Comparison of ENCODE assay signal across 17 cellular contexts in genomic region chr14:29148221-29148620, GRCh38.
DNase-seq lines count a peak whose midpoint lies in the region; ATAC-seq and TF ChIP-seq lines count a peak whose summit lies in the region.
"Had no signal": no experiment of that assay in that cellular context is flagged by ENCODE, and none has a peak within 500 bp of the region (broad histone marks: within the 10 kb centered on the region; RNA-seq: fewer than 3 reads in every experiment).

No MANE protein-coding gene starts in this region.

- TF ChIP-seq CTCF in SU-DHL-6 (IDR thresholded peaks at IDR 0.05; ENCODE audit: insufficient read depth, low read length, poor library complexity, severe bottlenecking) (no peak), cardiac fibroblast (IDR thresholded peaks at IDR 0.05; ENCODE audit: low read depth, low read length) (no peak)

- H3K79me2 ChIP-seq in SU-DHL-6 (ENCODE audit: insufficient read depth, low read length): no peaks in the 10 kb centered on the region

- no peaks in the 10 kb centered on the region for H3K27me3 Mint-ChIP-seq in activated CD4-positive, alpha-beta T cell treated with anti-CD3 and anti-CD28 coated beads for 36 hours
- H3K27me3 Mint-ChIP-seq: CD4-positive, CD25-positive, alpha-beta regulatory T cell had no signal

- H3K27me3 ChIP-seq in SU-DHL-6 (ENCODE audit: low read length): no peaks in the 10 kb centered on the region

- no peaks in the 10 kb centered on the region for H4K20me1 ChIP-seq in SU-DHL-6 (ENCODE audit: low read depth, low read length)

- intact Hi-C loops in activated CD4-positive, alpha-beta T cell treated with anti-CD3 and anti-CD28 coated beads for 36 hours (cut with DNase I, micrococcal nuclease): no loop called here

- no peak overlapping the region for H3K4me3 ChIP-seq in SU-DHL-6 (ENCODE audit: insufficient read depth, low read length, poor library complexity, severe bottlenecking)
- H3K4me3 ChIP-seq in cardiac fibroblast (replicated peaks in 1 of 2; ENCODE audit: low read depth in 2 of 2, low read length in 2 of 2): no peak overlapping the region
- H3K4me3 ChIP-seq: GM23248 had no signal

- no peak overlapping the region for H3K4me3 Mint-ChIP-seq in activated CD4-positive, alpha-beta T cell treated with anti-CD3 and anti-CD28 coated beads for 36 hours
- H3K4me3 Mint-ChIP-seq: CD4-positive, CD25-positive, alpha-beta regulatory T cell; CD8-positive, alpha-beta T cell had no signal

- no peaks in the 10 kb centered on the region for H3K36me3 Mint-ChIP-seq in activated CD4-positive, alpha-beta T cell treated with anti-CD3 and anti-CD28 coated beads for 36 hours (ENCODE audit: low read depth)
- H3K36me3 Mint-ChIP-seq: CD4-positive, CD25-positive, alpha-beta regulatory T cell; CD8-positive, alpha-beta T cell had no signal

- H3K9me3 ChIP-seq in SU-DHL-6 (ENCODE audit: insufficient read depth, low read length): peaks cover 4% of the 10 kb centered on the region; the same call in 1 of the 2 replicates
- H3K9me3 ChIP-seq: Caco-2 had no signal

- peak; percentile 39 to 40 for DNase-seq in cardiac fibroblast (ENCODE audit: low read depth in 2 of 2)
- DNase-seq in fibroblast of peridontal ligament (ENCODE audit: extremely low read depth): peak; percentile 27
- peak; percentile 52 for DNase-seq in iris pigment epithelial cell (ENCODE audit: low read depth)
- DNase-seq in activated CD4-positive, alpha-beta T cell treated with anti-CD3 and anti-CD28 coated beads for 36 hours: no peak
- DNase-seq in activated CD4-positive, alpha-beta T cell treated with anti-CD3 and anti-CD28 coated beads for 4 hours: no peak
- DNase-seq: C1 segment of cervical spinal cord; Caco-2; CD4-positive, CD25-positive, alpha-beta regulatory T cell; CD8-positive, alpha-beta T cell; DMS153; DND-41; GM23248; H7; HCEC 1CT had no signal

- H3F3A ChIP-seq in SU-DHL-6 (ENCODE audit: insufficient read depth): no peaks in the 10 kb centered on the region

- ATAC-seq in activated CD4-positive, alpha-beta T cell treated with anti-CD3 and anti-CD28 coated beads for 36 hours: no peak
- no peak for ATAC-seq in SK-N-SH treated with all-trans-retinoic acid at 6 μM for 48 hours
- no peak for ATAC-seq in GM21737 (IDR thresholded peaks at IDR 0.05; ENCODE audit: unreplicated experiment)
- ATAC-seq: CD8-positive, alpha-beta T cell had no signal

- no peak overlapping the region for H3K27ac ChIP-seq in SU-DHL-6 (ENCODE audit: low read depth, low read length)
- H3K27ac ChIP-seq: GM23248 had no signal

- H3K4me2 ChIP-seq in SU-DHL-6 (ENCODE audit: low read depth, low read length, poor library complexity, severe bottlenecking): no peak overlapping the region

- no peaks in the 10 kb centered on the region for H3K4me1 Mint-ChIP-seq in activated CD4-positive, alpha-beta T cell treated with anti-CD3 and anti-CD28 coated beads for 36 hours
- H3K4me1 Mint-ChIP-seq: CD4-positive, CD25-positive, alpha-beta regulatory T cell had no signal

- H2AFZ ChIP-seq in SU-DHL-6 (ENCODE audit: low read depth, low read length, severe bottlenecking): peak overlapping the region; percentile 5
- H2AFZ ChIP-seq: GM23248 had no signal

- no peaks in the 10 kb centered on the region for H3K36me3 ChIP-seq in SU-DHL-6 (ENCODE audit: low read length)

- no peak overlapping the region for H3K27ac Mint-ChIP-seq in activated CD4-positive, alpha-beta T cell treated with anti-CD3 and anti-CD28 coated beads for 36 hours
- H3K27ac Mint-ChIP-seq: CD4-positive, CD25-positive, alpha-beta regulatory T cell; CD8-positive, alpha-beta T cell had no signal

- H3K9me3 Mint-ChIP-seq in activated CD4-positive, alpha-beta T cell treated with anti-CD3 and anti-CD28 coated beads for 36 hours (ENCODE audit: low read depth): peaks cover 7% of the 10 kb centered on the region

- no peaks in the 10 kb centered on the region for H3K9me2 ChIP-seq in SU-DHL-6 (replicated peaks; ENCODE audit: insufficient read depth, low read length)

- CTCF ChIA-PET in activated CD4-positive, alpha-beta T cell treated with anti-CD3 and anti-CD28 coated beads for 36 hours (lab: Charles Lee): interaction anchor here (0.8 kb wide), 1 partner anchor 8 kb away, joined by 3 read pairs; no protein-coding TSS in a partner anchor

- POLR2A ChIA-PET in activated CD4-positive, alpha-beta T cell treated with anti-CD3 and anti-CD28 coated beads for 36 hours (lab: Charles Lee): no interaction called here

- H3K9ac ChIP-seq in SU-DHL-6 (ENCODE audit: low read length): no peak overlapping the region
- H3K9ac ChIP-seq: GM23248 had no signal

TF ChIP-seq in SK-N-SH treated with all-trans-retinoic acid at 6 μM for 48 hours, 23 proteins besides CTCF, POLR2A, EP300 and RAD21 (continues in another document):
- TF ChIP-seq TCF4 (CRISPR knock-in tag; IDR thresholded peaks at IDR 0.05; ENCODE audit: borderline replicate concordance) (no peak), ZNF8 (CRISPR knock-in tag; IDR thresholded peaks at IDR 0.05) (no peak), ZNF565 (CRISPR knock-in tag; conservative IDR thresholded peaks at IDR 0.05; ENCODE audit: low read depth) (no peak), ZFP30 (CRISPR knock-in tag; IDR thresholded peaks at IDR 0.05) (no peak), OSR1 (CRISPR knock-in tag; IDR thresholded peaks at IDR 0.05) (no peak), CREB5 (CRISPR knock-in tag; IDR thresholded peaks at IDR 0.05; ENCODE audit: low read depth) (no peak), RARB (CRISPR knock-in tag; IDR thresholded peaks at IDR 0.05) (no peak), BACH2 (CRISPR knock-in tag; IDR thresholded peaks at IDR 0.05; ENCODE audit: borderline replicate concordance) (no peak), ARNTL (CRISPR knock-in tag; IDR thresholded peaks at IDR 0.05; ENCODE audit: borderline replicate concordance, low read depth) (no peak), TOX (CRISPR knock-in tag; IDR thresholded peaks at IDR 0.05; ENCODE audit: borderline replicate concordance) (no peak), PATZ1 (CRISPR knock-in tag; IDR thresholded peaks at IDR 0.05; ENCODE audit: borderline replicate concordance) (no peak), ZFP3 (CRISPR knock-in tag; IDR thresholded peaks at IDR 0.05) (no peak), ISL1 (CRISPR knock-in tag; IDR thresholded peaks at IDR 0.05) (no peak), GLIS3 (CRISPR knock-in tag; IDR thresholded peaks at IDR 0.05) (no peak), TSHZ2 (CRISPR knock-in tag; IDR thresholded peaks at IDR 0.05) (no peak), ZC3H10 (CRISPR knock-in tag; IDR thresholded peaks at IDR 0.05) (no peak)

Comparison
In these comparisons a context has a peak if more than half of its experiments do, and no peak if none do; other contexts are left out.
1. DNase-seq: peak in cardiac fibroblast (2 of 2), fibroblast of peridontal ligament (single experiment) and iris pigment epithelial cell (single experiment); none in activated CD4-positive, alpha-beta T cell treated with anti-CD3 and anti-CD28 coated beads for 36 hours (single experiment) and activated CD4-positive, alpha-beta T cell treated with anti-CD3 and anti-CD28 coated beads for 4 hours (0 of 2).